8 cellular contexts compared by ENCODE assay signal in the genomic region with DNA sequence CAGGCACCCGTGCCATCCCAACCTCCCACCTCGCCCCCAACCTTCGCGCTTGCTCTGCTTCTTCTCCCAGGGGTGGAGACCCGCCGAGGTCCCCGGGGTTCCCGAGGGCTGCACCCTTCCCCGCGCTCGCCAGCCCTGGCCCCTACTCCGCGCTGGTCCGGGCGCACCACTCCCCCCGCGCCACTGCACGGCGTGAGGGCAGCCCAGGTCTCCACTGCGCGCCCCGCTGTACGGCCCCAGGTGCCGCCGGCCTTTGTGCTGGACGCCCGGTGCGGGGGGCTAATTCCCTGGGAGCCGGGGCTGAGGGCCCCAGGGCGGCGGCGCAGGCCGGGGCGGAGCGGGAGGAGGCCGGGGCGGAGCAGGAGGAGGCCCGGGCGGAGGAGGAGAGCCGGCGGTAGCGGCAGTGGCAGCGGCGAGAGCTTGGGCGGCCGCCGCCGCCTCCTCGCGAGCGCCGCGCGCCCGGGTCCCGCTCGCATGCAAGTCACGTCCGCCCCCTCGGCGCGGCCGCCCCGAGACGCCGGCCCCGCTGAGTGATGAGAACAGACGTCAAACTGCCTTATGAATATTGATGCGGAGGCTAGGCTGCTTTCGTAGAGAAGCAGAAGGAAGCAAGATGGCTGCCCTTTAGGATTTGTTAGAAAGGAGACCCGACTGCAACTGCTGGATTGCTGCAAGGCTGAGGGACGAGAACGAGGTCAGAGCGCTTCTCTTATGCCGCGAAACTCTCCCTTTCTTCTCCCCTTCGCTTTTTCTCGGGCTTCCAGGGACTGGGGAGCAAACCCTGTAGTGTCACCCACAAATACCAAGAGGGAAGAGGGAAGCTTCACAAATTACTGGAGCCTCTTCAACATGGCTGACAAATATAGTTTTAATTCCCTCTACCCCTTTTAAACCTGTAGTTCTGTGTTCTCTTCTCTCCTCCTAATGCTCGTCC. TPM values are rescaled to one million over a fixed set of nuclear protein-coding genes. Genes with fewer than 3 reads are reported as not detected.
A peak's percentile ranks its signal among the peaks of the same experiment; 100 is the strongest.
DNase-seq lines count a peak whose midpoint lies in the region; TF ChIP-seq lines count a peak whose summit lies in the region.

Gene TET2, plus strand, starts transcription at position 591 of the 934 bp plus-strand sequence. CDS start 87,067 bp downstream, outside the sequence.

- H3K4me3 Mint-ChIP-seq in nephron = peak within 1 kb of the TSS; percentile 97 to 99 (median 98)

- peaks cover 30% of the 10 kb centered on the region for H3K4me1 Mint-ChIP-seq in nephron

- no peaks in the 10 kb centered on the region for H3K36me3 Mint-ChIP-seq in nephron (ENCODE audit: low read depth)

- H3K27ac Mint-ChIP-seq in nephron = peak within 1 kb of the TSS; percentile 99

- H3K27me3 Mint-ChIP-seq in nephron (ENCODE audit: low read depth) = peaks cover 8% of the 10 kb centered on the region

- peak within 1 kb of the TSS; percentile 98 for H3K4me3 ChIP-seq in fibroblast of the aortic adventitia (ENCODE audit: low read depth, low read length)

- TF ChIP-seq CTCF in fibroblast of the aortic adventitia (IDR thresholded peaks at IDR 0.05; ENCODE audit: insufficient read depth, low read length) (no peak), nephron (IDR thresholded peaks at IDR 0.05; ENCODE audit: unreplicated experiment in 3 of 3) (no peak)

- DNase-seq in EL (peak; percentile 80), H4 (ENCODE audit: low spot score) (peak; percentile 76), LHCN-M2 (ENCODE audit: low read depth) (peak; percentile 87), SHP77 (lab: John Stamatoyannopoulos, UW) (peak; percentile 49 to 69), fibroblast of the aortic adventitia (ENCODE audit: low read depth) (peak; percentile 79)
- peak; percentile 71 for DNase-seq in activated effector memory CD4-positive, alpha-beta T cell treated with Interleukin-2 at 50 U/mL for 16 hours
- DNase-seq in stimulated activated naive CD4-positive, alpha-beta T cell treated with Interleukin-2 at 50 U/mL for 16 hours (lab: John Stamatoyannopoulos, UW) = peak; percentile 77

- H3K9me3 Mint-ChIP-seq in nephron = no peaks in the 10 kb centered on the region

RNA-seq across cellular contexts. Expression of gene TET2, which starts in this region (rescaled TPM):
- 6.8 and 7.4 TPM in 2 replicates for total RNA-seq in H4 (2014; rRNA removed; shearing (Covaris generic))
- 8.3 and 9.5 TPM in 2 replicates for total RNA-seq in LHCN-M2 (2014; rRNA removed)
- polyA plus RNA-seq in LHCN-M2 (2012) = 2.1 TPM
- 5.3 and 18.6 TPM in 2 replicates for total RNA-seq in fibroblast of the aortic adventitia (ENCODE audit: low replicate concordance)

Comparison
In these comparisons a context has a peak if more than half of its experiments do, and no peak if none do; other contexts are left out.
1. Peak in every context shown above with its lines: DNase-seq and H3K4me3 ChIP-seq.